In the genomic region with DNA sequence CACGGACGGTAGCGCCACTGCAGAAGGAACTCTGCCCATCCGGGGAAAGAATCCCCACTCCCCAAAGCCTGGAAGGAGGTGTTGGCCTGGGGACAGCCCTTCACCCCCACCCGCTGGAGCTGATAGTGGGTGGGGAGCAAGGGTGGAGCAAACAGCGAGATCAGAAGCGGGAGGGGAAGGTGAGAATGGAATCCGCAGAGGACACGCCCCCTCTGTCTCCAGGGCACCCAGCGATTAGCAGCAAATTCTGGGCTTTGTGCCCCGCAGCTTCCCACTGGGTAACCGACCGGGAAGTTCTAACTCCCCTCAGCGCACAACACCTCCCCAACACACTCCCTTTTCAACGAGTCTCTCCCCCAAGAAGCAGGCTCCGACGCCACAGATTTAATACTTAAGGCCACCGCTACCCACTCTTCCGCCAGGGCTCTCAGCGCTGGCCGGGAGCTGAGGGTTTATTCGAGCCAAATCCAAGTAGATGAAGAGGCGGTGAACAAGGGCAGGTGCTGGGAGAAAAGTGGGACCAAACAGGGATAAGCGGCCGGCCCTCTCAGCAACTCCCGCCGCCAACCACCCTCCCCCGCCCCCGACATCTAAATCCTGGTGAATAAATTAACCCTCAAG, we compare ENCODE assay signal across 8 cellular contexts. TPM values are rescaled to one million over a fixed set of nuclear protein-coding genes. Genes with fewer than 3 reads are reported as not detected.
DNase-seq lines count a peak whose midpoint lies in the region; ATAC-seq and TF ChIP-seq lines count a peak whose summit lies in the region.

No MANE protein-coding gene starts in this region.

- H3K27me3 Mint-ChIP-seq in activated T-cell treated with anti-CD3 and anti-CD28 coated beads, Interleukin-2, amount 50 U/mL, for 72 hours (ENCODE audit: low read depth), result peaks cover 18% of the 10 kb centered on the region

- no peaks in the 10 kb centered on the region for H3K36me3 Mint-ChIP-seq in activated T-cell treated with anti-CD3 and anti-CD28 coated beads, Interleukin-2, amount 50 U/mL, for 72 hours (ENCODE audit: insufficient read depth in 2 of 2)

- intact Hi-C loops in Right ventricle myocardium superior (cut with DNase I) (no loop called here), ovary (cut with DNase I) (loop anchor here in 2 of 4 donors (5.0 kb wide), 1 partner anchor 72 kb away; a partner anchor contains a TSS)

- no peaks in the 10 kb centered on the region for H3K9me3 ChIP-seq in ovary

- peak overlapping the region; percentile 83 to 86 for H3K4me3 Mint-ChIP-seq in activated T-cell treated with anti-CD3 and anti-CD28 coated beads, Interleukin-2, amount 50 U/mL, for 72 hours

- no peak for TF ChIP-seq EP300 in ovary (IDR thresholded peaks at IDR 0.05)

- TF ChIP-seq POLR2A in ovary (IDR thresholded peaks at IDR 0.05), result no peak

- H3K27ac Mint-ChIP-seq in activated T-cell treated with anti-CD3 and anti-CD28 coated beads, Interleukin-2, amount 50 U/mL, for 72 hours, result peak overlapping the region; percentile 34

- peak overlapping the region; percentile 92 for H3K4me3 ChIP-seq in ovary

- WGBS in ovary, 3 donors, result 4 to 5% (median 5%) methylated on average over 27 to 29 of the region's 29 CpGs

- peak; percentile 55 for DNase-seq in G401 (ENCODE audit: low spot score)
- DNase-seq in NCI-H1092 (lab: John Stamatoyannopoulos, UW), result peak; percentile 55
- DNase-seq in activated T-cell treated with anti-CD3 and anti-CD28 coated beads, Interleukin-2, amount 50 U/mL, for 72 hours, result no peak
- peak; percentile 79 for DNase-seq in Right ventricle myocardium superior
- DNase-seq in ovary, result peak; percentile 68 to 83 (median 74)
- no peak for DNase-seq in NK-92 (lab: John Stamatoyannopoulos, UW; ENCODE audit: unreplicated experiment)

- no peak for ATAC-seq in activated T-cell treated with anti-CD3 and anti-CD28 coated beads, Interleukin-2, amount 50 U/mL, for 72 hours (replicated peaks in 1 of 2)
- ATAC-seq in Right ventricle myocardium superior (ENCODE audit: poor library complexity) (peak; percentile 13), GM18867 (IDR thresholded peaks at IDR 0.05; ENCODE audit: unreplicated experiment) (no peak), GM18519 (IDR thresholded peaks at IDR 0.05; ENCODE audit: low FRiP score, unreplicated experiment) (no peak)

- H3K27me3 ChIP-seq in ovary, result no peaks in the 10 kb centered on the region

- no peaks in the 10 kb centered on the region for H3K36me3 ChIP-seq in ovary

- in situ Hi-C loops in G401 (cut with HindIII; ENCODE audit: low sequenced_read_pairs), result no loop called here

- peaks cover 8% of the 10 kb centered on the region for H3K4me1 Mint-ChIP-seq in activated T-cell treated with anti-CD3 and anti-CD28 coated beads, Interleukin-2, amount 50 U/mL, for 72 hours (ENCODE audit: low read depth)

- H3K27ac ChIP-seq in ovary, result peak overlapping the region; percentile 82 to 83

- no peak for TF ChIP-seq CTCF in ovary (IDR thresholded peaks at IDR 0.05)

- H3K4me1 ChIP-seq in ovary (ENCODE audit: insufficient read depth), result peaks cover 4% of the 10 kb centered on the region

- no peaks in the 10 kb centered on the region for H3K9me3 Mint-ChIP-seq in activated T-cell treated with anti-CD3 and anti-CD28 coated beads, Interleukin-2, amount 50 U/mL, for 72 hours

RNA-seq across cellular contexts. Expression of a gene that starts 1.3 kb away (rescaled TPM):
- 42.5 and 50.5 TPM in 2 replicates for total RNA-seq in G401 (2014; rRNA removed; shearing (Covaris generic))
- total RNA-seq in activated T-cell treated with anti-CD3 and anti-CD28 coated beads, Interleukin-2, amount 50 U/mL, for 72 hours, result 10 to 100 TPM; 22.7 to 47.2 TPM
- 17.6 TPM for total RNA-seq in Right ventricle myocardium superior
- total RNA-seq in ovary, result 100 to 1,000 TPM in 1 of 7 donors, 10 to 100 TPM in 6; 50.2 to 177 (median 72.3) TPM
- polyA plus RNA-seq in ovary, result 10 to 100 TPM in 1 of 2 donors, 1 to 10 TPM in 1; 9.1 to 46.7 TPM

RNA-seq across cellular contexts. Expression of a gene that starts 18.2 kb away (rescaled TPM):
- total RNA-seq in G401 (2014; rRNA removed; shearing (Covaris generic)), result 0.06 TPM in 1 of 2 replicates, not detected in the other
- total RNA-seq in activated T-cell treated with anti-CD3 and anti-CD28 coated beads, Interleukin-2, amount 50 U/mL, for 72 hours, result not detected
- not detected for total RNA-seq in Right ventricle myocardium superior
- not detected for total RNA-seq in ovary
- not detected for polyA plus RNA-seq in ovary

Comparison
In these comparisons a context has a peak if more than half of its experiments do, and no peak if none do; other contexts are left out.
1. DNase-seq: peak in G401 (single experiment), NCI-H1092 (single experiment), Right ventricle myocardium superior (single experiment) and ovary (5 of 5); none in activated T-cell treated with anti-CD3 and anti-CD28 coated beads, Interleukin-2, amount 50 U/mL, for 72 hours (0 of 2) and NK-92 (single experiment).